In genomic region chr20:55714082-55714481, GRCh38 we compare ENCODE assay signal across 25 cellular contexts.
"Had no signal": no experiment of that assay in that cellular context is flagged by ENCODE, and none has a peak within 500 bp of the region (broad histone marks: within the 10 kb centered on the region; RNA-seq: fewer than 3 reads in every experiment).

No MANE protein-coding gene starts in this region.

- FAIRE-seq: urothelium cell line had no signal

- H3K27me3 ChIP-seq: stomach, suprapubic skin, testis, thyroid gland, tibial artery, tibial nerve, transverse colon, upper lobe of left lung, upper lobe of right lung, uterus, vagina had no signal

- DNase-seq: stimulated activated CD4-positive, alpha-beta T cell treated with anti-CD3 and anti-CD28 coated beads, Interleukin-2, amount 100 ng/mL, for 48 hours; stimulated activated CD4-positive, alpha-beta T cell treated with anti-CD3 and anti-CD28 coated beads, Interleukin-4, amount 100 ng/mL, for 1 hour; stimulated activated CD4-positive, alpha-beta T cell treated with anti-CD3 and anti-CD28 coated beads, Interleukin-4, amount 100 ng/mL, for 24 hours; stimulated activated CD4-positive, alpha-beta T cell treated with anti-CD3 and anti-CD28 coated beads, Interleukin-4, amount 100 ng/mL, for 4 hours; stimulated activated CD8-positive, alpha-beta memory T cell treated with anti-CD3 and anti-CD28 coated beads, Interleukin-4, amount 100 ng/mL, for 48 hours; stimulated activated naive B cell treated with anti-CD40 and anti-IgM and Interleukin-4, amounts not matched to agents 10 μg/mL and 1 μg/mL and 100 μg/mL, for 72 hours; stimulated activated naive CD4-positive, alpha-beta T cell; stimulated activated naive CD4-positive, alpha-beta T cell treated with Interleukin-2 at 50 U/mL for 16 hours; stimulated activated naive CD8-positive, alpha-beta T cell treated with anti-CD3 and anti-CD28 coated beads, Interleukin-15, amount 100 ng/mL, for 72 hours; stimulated activated naive CD8-positive, alpha-beta T cell treated with anti-CD3 and anti-CD28 coated beads, Interleukin-15, Interleukin-2, amounts not matched to agents 100 U/mL and 50 U/mL, for 24 hours; stomach; substantia nigra; thyroid gland; tibial artery; transverse colon; trophoblast cell; upper lobe of left lung; upper lobe of right lung; uterus had no signal

- H3K36me3 ChIP-seq: stomach, suprapubic skin, thoracic aorta, thyroid gland, tibial artery, tibial nerve, transverse colon, upper lobe of left lung, upper lobe of right lung, uterus, vagina had no signal

- H3K4me3 ChIP-seq: stomach, suprapubic skin, testis, thoracic aorta, thyroid gland, tibial artery, tibial nerve, transverse colon, upper lobe of left lung, upper lobe of right lung, uterus, vagina had no signal

- H3K9me3 ChIP-seq: suprapubic skin, testis, thoracic aorta, thyroid gland, transverse colon, upper lobe of left lung, upper lobe of right lung, uterus, vagina had no signal

- H3K4me1 ChIP-seq: stomach, suprapubic skin, thyroid gland, tibial artery, tibial nerve, transverse colon, upper lobe of left lung, upper lobe of right lung, uterus, vagina had no signal

- H3K27ac ChIP-seq: stomach, suprapubic skin, thoracic aorta, thyroid gland, tibial artery, tibial nerve, transverse colon, upper lobe of left lung, upper lobe of right lung, uterus, vagina had no signal
